Comparison of ENCODE assay signal across 1 cellular context in genomic region chr9:86721843-86722705, GRCh38.
TF ChIP-seq lines count a peak whose summit lies in the region.

No MANE protein-coding gene starts in this region.

TF ChIP-seq in SK-N-SH, 30 proteins besides CTCF, POLR2A, EP300 and RAD21 (continued from another document):
- 0 out of 2 replicates have a peak, but pooled peaks have one; percentile 25 for TF ChIP-seq REST (IDR thresholded peaks at IDR 0.05; ENCODE audit: low read depth, low read length)
- no peak for TF ChIP-seq GATA2 (CRISPR knock-in tag; IDR thresholded peaks at IDR 0.05)
- peak; percentile 86 for TF ChIP-seq NFIC (IDR thresholded peaks at IDR 0.05; ENCODE audit: borderline replicate concordance)
- TF ChIP-seq RFX5 (IDR thresholded peaks at IDR 0.05; ENCODE audit: low read length), result no peak
TF ChIP-seq in SK-N-SH: peak in this region for 10.
